Comparison of ENCODE assay signal across 9 cellular contexts in genomic region chr5:150763023-150763793, GRCh38. TPM values are rescaled to one million over a fixed set of nuclear protein-coding genes. Genes with fewer than 3 reads are reported as not detected.
A peak's percentile ranks its signal among the peaks of the same experiment; 100 is the strongest.
DNase-seq lines count a peak whose midpoint lies in the region; ATAC-seq lines count a peak whose summit lies in the region.
"Had no signal": no experiment of that assay in that cellular context is flagged by ENCODE, and none has a peak within 500 bp of the region (broad histone marks: within the 10 kb centered on the region; RNA-seq: fewer than 3 reads in every experiment).

No MANE protein-coding gene starts in this region.

- peaks cover 1% of the 10 kb centered on the region for H3K9me3 ChIP-seq in thymus (ENCODE audit: control insufficient read depth)

- 55% methylated on average over 7 of the region's 7 CpGs for WGBS in thymus

- peak; percentile 14 for DNase-seq in DMS153 (lab: John Stamatoyannopoulos, UW)
- no peak for DNase-seq in DMS153 treated with DMSO at 0.1 percent for 48 hours (lab: John Stamatoyannopoulos, UW; ENCODE audit: unreplicated experiment)
- peak; percentile 98 for DNase-seq in SIG-M5 treated with dmso at 0.1 percent for 504 hours (lab: John Stamatoyannopoulos, UW; ENCODE audit: unreplicated experiment)
- peak; percentile 79 for DNase-seq in cardiac septum (ENCODE audit: low spot score)
- DNase-seq in NCI-H2107 treated with DMSO at 0.1 percent for 48 hours (lab: John Stamatoyannopoulos, UW; ENCODE audit: unreplicated experiment) = no peak
- no peak for DNase-seq in GOT3 (lab: John Stamatoyannopoulos, UW)

- no peak overlapping the region for H3K4me3 ChIP-seq in thymus (ENCODE audit: low read length)

- intact Hi-C loops in cardiac septum (cut with DNase I) = no loop called here

- H3K27ac ChIP-seq in thymus (ENCODE audit: low read depth) = peak overlapping the region; percentile 10

- no peaks in the 10 kb centered on the region for H3K36me3 ChIP-seq in thymus (ENCODE audit: control insufficient read depth, insufficient read depth)

- no peaks in the 10 kb centered on the region for H3K27me3 ChIP-seq in thymus (ENCODE audit: control insufficient read depth, insufficient read depth)

- no peak for ATAC-seq in HG03378 (IDR thresholded peaks at IDR 0.05; ENCODE audit: unreplicated experiment)
- ATAC-seq: left colon had no signal

- peaks cover 4% of the 10 kb centered on the region for H3K4me1 ChIP-seq in thymus (ENCODE audit: control insufficient read depth, insufficient read depth, low read length)

RNA-seq across cellular contexts. Expression of gene DCTN4, which starts 4.4 kb away (rescaled TPM):
- total RNA-seq in cardiac septum = 44.9 TPM
- 30.5 TPM for polyA plus RNA-seq in thymus

RNA-seq across cellular contexts. Expression of gene SMIM3, which starts 15.3 kb away (rescaled TPM):
- total RNA-seq in cardiac septum = 15.3 TPM
- polyA plus RNA-seq in thymus = 30.1 TPM

Comparison
In these comparisons a context has a peak if more than half of its experiments do, and no peak if none do; other contexts are left out.
1. DNase-seq: peak in DMS153 (single experiment), SIG-M5 treated with dmso at 0.1 percent for 504 hours (single experiment) and cardiac septum (single experiment); none in DMS153 treated with DMSO at 0.1 percent for 48 hours (single experiment), NCI-H2107 treated with DMSO at 0.1 percent for 48 hours (single experiment) and GOT3 (single experiment).